Comparison of ENCODE assay signal across 8 cellular contexts in genomic region chr21:14259669-14260458, GRCh38. TPM values are rescaled to one million over a fixed set of nuclear protein-coding genes. Genes with fewer than 3 reads are reported as not detected.
A peak's percentile ranks its signal among the peaks of the same experiment; 100 is the strongest.
DNase-seq lines count a peak whose midpoint lies in the region; ATAC-seq and TF ChIP-seq lines count a peak whose summit lies in the region.

No MANE protein-coding gene starts in this region.

- TF ChIP-seq CTCF in GM06990 (IDR thresholded peaks at IDR 0.05; ENCODE audit: insufficient read depth, low read length, poor library complexity, severe bottlenecking) (peak; percentile 38), choroid plexus epithelial cell (conservative IDR thresholded peaks at IDR 0.05; ENCODE audit: low read depth, low read length) (peak; percentile 61), lung (IDR thresholded peaks at IDR 0.05; ENCODE audit: control extremely low read depth, extremely low read depth) (peak; percentile 19)

- H3K27ac ChIP-seq in lung (ENCODE audit: low read depth in 1 of 2, low read length in 1 of 2), result no peak overlapping the region

- H3K36me3 ChIP-seq in GM06990 (ENCODE audit: control insufficient read depth, insufficient read depth, low read length) (no peaks in the 10 kb centered on the region), lung (ENCODE audit: control insufficient read depth in 2 of 2, insufficient read depth in 2 of 2, low read length in 2 of 2) (no peaks in the 10 kb centered on the region)

- H3K4me3 ChIP-seq in GM06990 (replicated peaks; ENCODE audit: low read depth, low read length) (no peak overlapping the region), choroid plexus epithelial cell (ENCODE audit: low read depth, low read length) (no peak overlapping the region), lung (no peak overlapping the region)

- no peak for DNase-seq in GM06990 (ENCODE audit: extremely low read depth, insufficient read length)
- peak; percentile 50 for DNase-seq in NCI-H748 (lab: John Stamatoyannopoulos, UW; ENCODE audit: unreplicated experiment)
- peak; percentile 81 for DNase-seq in choroid plexus epithelial cell (ENCODE audit: low read depth)
- DNase-seq in lung (ENCODE audit: low spot score), result no peak
- no peak for DNase-seq in GOT3 (lab: John Stamatoyannopoulos, UW)

- H3K4me1 ChIP-seq in lung (ENCODE audit: control insufficient read depth in 2 of 2, insufficient read depth in 2 of 2, low read length in 2 of 2), result no peaks in the 10 kb centered on the region

- WGBS in lung, 2 donors, result 26 to 40% methylated on average over 5 of the region's 5 CpGs

- ATAC-seq in HG03097 (IDR thresholded peaks at IDR 0.05; ENCODE audit: low FRiP score, unreplicated experiment) (peak; percentile 74), lung (ENCODE audit: insufficient read depth, low FRiP score) (no peak), HG03565 (IDR thresholded peaks at IDR 0.05; ENCODE audit: unreplicated experiment) (no peak)
- ATAC-seq in activated CD4-positive, CD25-positive, alpha-beta regulatory T cell treated with anti-CD3 and anti-CD28 coated beads, Interleukin-2, amount 50 U/mL, for 24 hours, result no peak

- no peaks in the 10 kb centered on the region for H3K9me3 ChIP-seq in lung (ENCODE audit: control insufficient read depth in 2 of 2, insufficient read depth in 1 of 2, low read length in 1 of 2)

- H3K27me3 ChIP-seq in GM06990 (replicated peaks; ENCODE audit: control insufficient read depth, insufficient read depth, low read length) (no peaks in the 10 kb centered on the region), lung (ENCODE audit: control insufficient read depth, insufficient read depth) (no peaks in the 10 kb centered on the region)

RNA-seq across cellular contexts. Expression of gene RBM11, which starts 43.9 kb away (rescaled TPM):
- total RNA-seq in lung, result 1 to 10 TPM; 2.8 to 6.1 TPM
- 1 to 10 TPM; 2.0 to 5.4 TPM for polyA plus RNA-seq in lung

RNA-seq across cellular contexts. Expression of gene LIPI, which starts 49.1 kb away (rescaled TPM):
- total RNA-seq in lung, result not detected
- polyA plus RNA-seq in lung, result not detected

Comparison
In these comparisons a context has a peak if more than half of its experiments do, and no peak if none do; other contexts are left out.
1. DNase-seq: peak in NCI-H748 (single experiment) and choroid plexus epithelial cell (single experiment); none in GM06990 (single experiment), lung (single experiment) and GOT3 (single experiment).
2. Peak in every context shown above with its lines, with median percentiles within 50 percentile points of each other: CTCF ChIP-seq.